Comparison of ENCODE assay signal across 8 cellular contexts in genomic region chr1:234960722-234961467, GRCh38.
DNase-seq lines count a peak whose midpoint lies in the region; ATAC-seq lines count a peak whose summit lies in the region.

No MANE protein-coding gene starts in this region.

- H2BK15ac ChIP-seq in mesendoderm (replicated peaks; ENCODE audit: low read depth): no peak overlapping the region

- no peak overlapping the region for H2AK5ac ChIP-seq in mesendoderm (ENCODE audit: low read length)

- no CpG with 5 or more reads among the region's 17 CpGs for WGBS in mesendoderm (ENCODE audit: extremely low coverage, insufficient coverage, low lambda C conversion rate)
- 56% methylated on average over 17 of the region's 17 CpGs for WGBS in aorta, 2 donors

- H3K18ac ChIP-seq in mesendoderm (ENCODE audit: low read length): no peak overlapping the region

- no peak overlapping the region for H3K23ac ChIP-seq in mesendoderm (ENCODE audit: low read length)

- H3K4ac ChIP-seq in mesendoderm (ENCODE audit: low read depth, low read length): no peak overlapping the region

- H3K79me1 ChIP-seq in mesendoderm (ENCODE audit: low read length): no peaks in the 10 kb centered on the region

- intact Hi-C loops in Right ventricle myocardium inferior (cut with DNase I): loop anchor here (5.0 kb wide), 1 partner anchor 34 kb away; no protein-coding TSS in a partner anchor
- intact Hi-C loops in cardiac septum (cut with DNase I): loop anchor here (5.0 kb wide), 2 partner anchors 44 to 349 kb away; partner anchors contain the start of gene IRF2BP2
- intact Hi-C loops in aorta (cut with DNase I): loop anchor here in 1 of 2 donors (5.0 kb wide), 1 partner anchor 34 kb away; no protein-coding TSS in a partner anchor

- H3K4me3 ChIP-seq in mesendoderm (ENCODE audit: low read length): no peak overlapping the region
- H3K4me3 ChIP-seq in aorta (ENCODE audit: low read length in 2 of 2): no peak overlapping the region

- no peak overlapping the region for H2BK120ac ChIP-seq in mesendoderm (ENCODE audit: low read depth, low read length)

- H3K4me1 ChIP-seq in mesendoderm (ENCODE audit: control insufficient read depth, low read depth, low read length) (peaks cover 6% of the 10 kb centered on the region), aorta (ENCODE audit: control insufficient read depth in 1 of 2, insufficient read depth in 2 of 2, low read length in 2 of 2) (peaks cover 3 to 5% of the 10 kb centered on the region in 2 donors)

- H2BK5ac ChIP-seq in mesendoderm (ENCODE audit: low read length): no peak overlapping the region

- no peak overlapping the region for H3K4me2 ChIP-seq in mesendoderm (ENCODE audit: low read length)

- peak overlapping the region; percentile 10 for H3K56ac ChIP-seq in mesendoderm (ENCODE audit: low read length)

- no peak overlapping the region for H4K8ac ChIP-seq in mesendoderm (ENCODE audit: low read depth, low read length)

- H3K36me3 ChIP-seq in mesendoderm (ENCODE audit: control insufficient read depth, insufficient read depth, low read length): no peaks in the 10 kb centered on the region
- no peaks in the 10 kb centered on the region for H3K36me3 ChIP-seq in aorta (ENCODE audit: control insufficient read depth in 1 of 2, insufficient read depth in 2 of 2, low read length in 1 of 2)

- H3K9me3 ChIP-seq in aorta (ENCODE audit: control insufficient read depth, low read length): no peaks in the 10 kb centered on the region

- H3K79me2 ChIP-seq in mesendoderm (ENCODE audit: control insufficient read depth, insufficient read depth, low read length): no peaks in the 10 kb centered on the region

- no peak overlapping the region for H3K9ac ChIP-seq in mesendoderm (ENCODE audit: low read length)

- DNase-seq in Right ventricle myocardium inferior (ENCODE audit: missing footprints) (no peak), cardiac septum (ENCODE audit: low spot score) (no peak), amniotic epithelial cell (ENCODE audit: low read depth) (peak; percentile 65), mesendoderm (no peak), aorta (no peak), HUDEP-2 (lab: John Stamatoyannopoulos, UW; ENCODE audit: unreplicated experiment in 76 of 76) (no peak), DMS 273 treated with DMSO at 0.1 percent for 48 hours (lab: John Stamatoyannopoulos, UW) (no peak)

- H4K5ac ChIP-seq in mesendoderm (ENCODE audit: low read length): no peak overlapping the region

- ATAC-seq in Right ventricle myocardium inferior (peak; percentile 38), aorta (ENCODE audit: low FRiP score) (peak; percentile 34), HG03139 (IDR thresholded peaks at IDR 0.05; ENCODE audit: unreplicated experiment) (no peak)

- H3K27me3 ChIP-seq in mesendoderm (ENCODE audit: insufficient read depth, low read length, poor library complexity) (no peaks in the 10 kb centered on the region), aorta (ENCODE audit: control insufficient read depth in 1 of 2, insufficient read depth in 2 of 2, low read length in 1 of 2) (no peaks in the 10 kb centered on the region)

- H3K27ac ChIP-seq in mesendoderm (ENCODE audit: low read depth, low read length) (no peak overlapping the region), aorta (ENCODE audit: low read depth in 1 of 2, low read length in 2 of 2) (peak overlapping the region; percentile 7 to 17)
